Comparison of ENCODE assay signal across 15 cellular contexts in the genomic region with DNA sequence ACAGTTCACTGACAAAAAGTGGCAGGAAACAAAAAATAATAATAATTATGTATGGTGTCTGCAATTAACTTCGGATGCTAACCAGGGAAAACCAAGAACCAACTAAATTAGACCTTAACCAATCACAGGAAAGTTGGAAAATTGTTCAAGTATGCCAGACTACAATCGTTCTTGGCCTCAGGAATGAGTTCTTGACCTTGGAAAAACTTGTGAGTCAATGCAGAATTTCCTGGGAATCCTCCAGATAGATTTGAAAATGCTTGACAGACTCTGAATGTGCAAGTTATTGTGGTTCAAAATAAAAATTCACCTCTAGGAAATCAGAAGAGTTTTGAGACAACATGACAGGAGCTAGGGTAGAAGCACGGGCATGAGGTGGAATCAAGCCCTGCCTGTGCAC.
DNase-seq lines count a peak whose midpoint lies in the region; ATAC-seq and TF ChIP-seq lines count a peak whose summit lies in the region.
"Had no signal": no experiment of that assay in that cellular context is flagged by ENCODE, and none has a peak within 500 bp of the region (broad histone marks: within the 10 kb centered on the region; RNA-seq: fewer than 3 reads in every experiment).

No MANE protein-coding gene starts in this region.

- H3K9me3 ChIP-seq in left ventricle myocardium inferior (replicated peaks) (no peaks in the 10 kb centered on the region), right atrium auricular region (no peaks in the 10 kb centered on the region), mucosa of descending colon (no peaks in the 10 kb centered on the region)
- H3K9me3 ChIP-seq: BE2C had no signal

- no peak overlapping the region for H3K4me3 ChIP-seq in left ventricle myocardium inferior
- no peak overlapping the region for H3K4me3 ChIP-seq in right atrium auricular region
- H3K4me3 ChIP-seq in fibroblast of mammary gland (ENCODE audit: control insufficient read depth, low read depth, low read length): no peak overlapping the region
- H3K4me3 ChIP-seq in mucosa of descending colon: no peak overlapping the region

- H3K27ac ChIP-seq in left ventricle myocardium inferior (replicated peaks) (peak overlapping the region; percentile 62), right atrium auricular region (no peak overlapping the region)
- H3K27ac ChIP-seq: C4-2B had no signal

- no peak for ATAC-seq in mucosa of descending colon

- H3K4me1 ChIP-seq in left ventricle myocardium inferior: peaks cover 5% of the 10 kb centered on the region
- peaks cover 0 to 6% of the 10 kb centered on the region in 2 donors for H3K4me1 ChIP-seq in right atrium auricular region
- H3K4me1 ChIP-seq in mucosa of descending colon (ENCODE audit: low read depth): no peaks in the 10 kb centered on the region
- H3K4me1 ChIP-seq: BE2C had no signal

- H3K36me3 ChIP-seq in left ventricle myocardium inferior: no peaks in the 10 kb centered on the region
- H3K36me3 ChIP-seq in right atrium auricular region: no peaks in the 10 kb centered on the region
- no peaks in the 10 kb centered on the region for H3K36me3 ChIP-seq in mucosa of descending colon (ENCODE audit: low read depth)
- H3K36me3 ChIP-seq: BE2C had no signal

- intact Hi-C loops in left ventricle myocardium inferior (cut with micrococcal nuclease): no loop called here
- intact Hi-C loops in mucosa of descending colon (cut with DNase I, micrococcal nuclease): no loop called here

- DNase-seq in left ventricle myocardium inferior (no peak), right atrium auricular region (ENCODE audit: low spot score) (no peak), EH (ENCODE audit: low read depth) (peak; percentile 2), fibroblast of mammary gland (ENCODE audit: low read depth) (peak; percentile 26), NCI-H1417 (lab: John Stamatoyannopoulos, UW) (no peak), mucosa of descending colon (no peak), RPMI8226 (no peak)
- DNase-seq: ACHN; BE2C; CD4-positive, alpha-beta memory T cell; DMS79; EL; HCEC 1CT; HFFc6 had no signal

- H3K27me3 ChIP-seq in left ventricle myocardium inferior (ENCODE audit: low read depth) (no peaks in the 10 kb centered on the region), right atrium auricular region (no peaks in the 10 kb centered on the region)
- H3K27me3 ChIP-seq: BE2C had no signal

- TF ChIP-seq CTCF in left ventricle myocardium inferior (IDR thresholded peaks at IDR 0.05; ENCODE audit: borderline replicate concordance) (no peak), right atrium auricular region (IDR thresholded peaks at IDR 0.05) (no peak), fibroblast of mammary gland (conservative IDR thresholded peaks at IDR 0.05; ENCODE audit: control insufficient read depth, insufficient read depth, low read depth, low read length) (no peak), mucosa of descending colon (IDR thresholded peaks at IDR 0.05) (no peak)

Comparison
In these comparisons a context has a peak if more than half of its experiments do, and no peak if none do; other contexts are left out.
1. DNase-seq: peak in EH (single experiment) and fibroblast of mammary gland (single experiment); none in left ventricle myocardium inferior (single experiment), right atrium auricular region (single experiment), NCI-H1417 (0 of 3), mucosa of descending colon (0 of 3) and RPMI8226 (single experiment).